ENCODE assay signal across 19 cellular contexts in genomic region chr11:65885231-65885630, GRCh38. TPM values are rescaled to one million over a fixed set of nuclear protein-coding genes. Genes with fewer than 3 reads are reported as not detected.
DNase-seq lines count a peak whose midpoint lies in the region; ATAC-seq, FAIRE-seq and TF ChIP-seq lines count a peak whose summit lies in the region.
"Had no signal": no experiment of that assay in that cellular context is flagged by ENCODE, and none has a peak within 500 bp of the region (broad histone marks: within the 10 kb centered on the region; RNA-seq: fewer than 3 reads in every experiment).

No MANE protein-coding gene starts in this region.

- no peak for FAIRE-seq in GM12892 (lab: Jason Lieb, UNC)
- FAIRE-seq: H54, keratinocyte, small intestine had no signal

- DNase-seq in ascending aorta (ENCODE audit: low spot score in 2 of 2) (no peak), GM12892 (ENCODE audit: insufficient read length) (no peak)
- DNase-seq: NCI-H524 treated with DMSO at 0.1 percent for 48 hours had no signal

- H3K9me3 Mint-ChIP-seq in IgD-negative memory B cell: no peaks in the 10 kb centered on the region
- H3K9me3 Mint-ChIP-seq: dendritic cell treated with granulocyte-macrophage colony-stimulating factor and Interleukin-4, amounts not matched to agents 40 ng/mL and 50 ng/mL, for 4 days; memory B cell; nephron progenitor cell had no signal

- no peak overlapping the region; a peak in 1 of 22 replicates for H3K27ac ChIP-seq in BLaER1 treated with 17β-estradiol and CSF1 and Interleukin-3, amounts not matched to agents 10 nM and 100 nM
- H3K27ac ChIP-seq in ascending aorta: peak overlapping the region; percentile 3 to 37
- H3K27ac ChIP-seq in neural cell (ENCODE audit: low read length): no peak overlapping the region
- H3K27ac ChIP-seq: foreskin keratinocyte, prostate gland, SJCRH30 had no signal

- ATAC-seq in HG02763 (IDR thresholded peaks at IDR 0.05; ENCODE audit: unreplicated experiment): no peak
- ATAC-seq in GM18498 (IDR thresholded peaks at IDR 0.05; ENCODE audit: unreplicated experiment): no peak
- ATAC-seq in HG03378 (IDR thresholded peaks at IDR 0.05; ENCODE audit: unreplicated experiment): no peak

- H3K9ac ChIP-seq in BLaER1 treated with 17β-estradiol and CSF1 and Interleukin-3, amounts not matched to agents 10 nM and 100 nM: peak overlapping the region in 9 of 11 experiments; percentile 12 to 97 (median 35); a peak in 14 of 22 replicates
- peak overlapping the region; percentile 26 for H3K9ac ChIP-seq in neural cell (ENCODE audit: low read length)

- no peak for TF ChIP-seq EP300 in neural cell (conservative IDR thresholded peaks at IDR 0.05; ENCODE audit: poor library complexity, severe bottlenecking)

- peaks cover 45 to 60% (median 50%) of the 10 kb centered on the region in 11 experiments for H3K36me3 ChIP-seq in BLaER1 treated with 17β-estradiol and CSF1 and Interleukin-3, amounts not matched to agents 10 nM and 100 nM
- H3K36me3 ChIP-seq in ascending aorta (peaks cover 20 to 41% of the 10 kb centered on the region in 2 donors), neural cell (ENCODE audit: insufficient read depth, low read length) (no peaks in the 10 kb centered on the region)
- H3K36me3 ChIP-seq: prostate gland had no signal

- H3K79me2 ChIP-seq in neural cell (replicated peaks; ENCODE audit: insufficient read depth, low read length): peaks cover 17% of the 10 kb centered on the region

- peaks cover 4% of the 10 kb centered on the region for H3F3A ChIP-seq in neural cell (ENCODE audit: insufficient read depth, low read length, poor library complexity, severe bottlenecking)

- H3K4me1 Mint-ChIP-seq in IgD-negative memory B cell: peaks cover 26 to 35% (median 30%) of the 10 kb centered on the region in 3 donors

- peaks cover 72 to 83% (median 81%) of the 10 kb centered on the region in 10 experiments for H3K4me1 ChIP-seq in BLaER1 treated with 17β-estradiol and CSF1 and Interleukin-3, amounts not matched to agents 10 nM and 100 nM
- H3K4me1 ChIP-seq in ascending aorta: peaks cover 10 to 12% of the 10 kb centered on the region in 2 donors
- H3K4me1 ChIP-seq: foreskin keratinocyte had no signal

- intact Hi-C loops in ascending aorta (cut with DNase I): loop anchor here (5.0 kb wide), 2 partner anchors 117 to 182 kb away; partner anchors contain the start of genes BANF1 and EIF1AD

- no peak for TF ChIP-seq RAD21 in neural cell (conservative IDR thresholded peaks at IDR 0.05)

- TF ChIP-seq CTCF in ascending aorta (IDR thresholded peaks at IDR 0.05) (no peak), neural cell (IDR thresholded peaks at IDR 0.05; ENCODE audit: poor library complexity, severe bottlenecking) (no peak)

- H3K27me3 ChIP-seq in BLaER1 treated with 17β-estradiol and CSF1 and Interleukin-3, amounts not matched to agents 10 nM and 100 nM: no peaks in the 10 kb centered on the region
- H3K27me3 ChIP-seq in ascending aorta (no peaks in the 10 kb centered on the region), neural cell (ENCODE audit: insufficient read depth, low read depth, low read length) (no peaks in the 10 kb centered on the region)
- H3K27me3 ChIP-seq: foreskin keratinocyte, SJCRH30 had no signal

- no peaks in the 10 kb centered on the region for H3K9me3 ChIP-seq in BLaER1 treated with 17β-estradiol and CSF1 and Interleukin-3, amounts not matched to agents 10 nM and 100 nM (replicated peaks in 1 of 11)
- H3K9me3 ChIP-seq in ascending aorta: no peaks in the 10 kb centered on the region
- H3K9me3 ChIP-seq in neural cell (ENCODE audit: low read length): no peaks in the 10 kb centered on the region
- H3K9me3 ChIP-seq: prostate gland, SJCRH30 had no signal

- no peaks in the 10 kb centered on the region for H3K9me2 ChIP-seq in neural cell (ENCODE audit: insufficient read depth, low read length)

- H3K27ac Mint-ChIP-seq in IgD-negative memory B cell: peak overlapping the region in 2 of 3 donors; percentile 80 to 95
- H3K27ac Mint-ChIP-seq: dendritic cell treated with granulocyte-macrophage colony-stimulating factor and Interleukin-4, amounts not matched to agents 40 ng/mL and 50 ng/mL, for 4 days; nephron progenitor cell had no signal

- H4K20me1 ChIP-seq in BLaER1 treated with 17β-estradiol and CSF1 and Interleukin-3, amounts not matched to agents 10 nM and 100 nM: peaks cover 0 to 58% (median 28%) of the 10 kb centered on the region in 11 experiments; a peak in 16 of 22 replicates
- H4K20me1 ChIP-seq in neural cell (ENCODE audit: insufficient read depth): no peaks in the 10 kb centered on the region

- no peaks in the 10 kb centered on the region for H3K36me3 Mint-ChIP-seq in IgD-negative memory B cell

- peak overlapping the region; percentile 60 to 98 (median 95) for H3K4me2 ChIP-seq in BLaER1 treated with 17β-estradiol and CSF1 and Interleukin-3, amounts not matched to agents 10 nM and 100 nM
- no peak overlapping the region for H3K4me2 ChIP-seq in neural cell (ENCODE audit: low read length)

- H3K4me3 Mint-ChIP-seq in IgD-negative memory B cell: peak overlapping the region in 2 of 4 donors; percentile 78 to 88
- H3K4me3 Mint-ChIP-seq: dendritic cell treated with granulocyte-macrophage colony-stimulating factor and Interleukin-4, amounts not matched to agents 40 ng/mL and 50 ng/mL, for 4 days; memory B cell had no signal

- H3K27me3 Mint-ChIP-seq in IgD-negative memory B cell: no peaks in the 10 kb centered on the region
- H3K27me3 Mint-ChIP-seq: dendritic cell treated with granulocyte-macrophage colony-stimulating factor and Interleukin-4, amounts not matched to agents 40 ng/mL and 50 ng/mL, for 4 days; memory B cell had no signal

- no peak overlapping the region for H2AFZ ChIP-seq in neural cell (ENCODE audit: low read depth, low read length)

- no peak overlapping the region for H3K4me3 ChIP-seq in BLaER1 treated with 17β-estradiol and CSF1 and Interleukin-3, amounts not matched to agents 10 nM and 100 nM
- H3K4me3 ChIP-seq in ascending aorta (no peak overlapping the region), neural cell (ENCODE audit: low read length) (peak overlapping the region; percentile 51)
- H3K4me3 ChIP-seq: prostate gland, SJCRH30 had no signal

- no peak for TF ChIP-seq POLR2A in GM12892 (IDR thresholded peaks at IDR 0.05; ENCODE audit: low read depth, low read length)

TF ChIP-seq in neural cell, 6 proteins besides CTCF, POLR2A, EP300 and RAD21:
- no peak for TF ChIP-seq EZH2 (IDR thresholded peaks at IDR 0.05; ENCODE audit: borderline replicate concordance, insufficient read depth, low read length, poor library complexity, severe bottlenecking)
- TF ChIP-seq MXI1 (conservative IDR thresholded peaks at IDR 0.05; ENCODE audit: poor library complexity, severe bottlenecking): no peak
- no peak for TF ChIP-seq REST (IDR thresholded peaks at IDR 0.05; ENCODE audit: borderline replicate concordance)
- no peak for TF ChIP-seq POLR2AphosphoS5 (IDR thresholded peaks at IDR 0.05)

RNA-seq across cellular contexts. Expression of gene FIBP, which starts 3.0 kb away (rescaled TPM):
- polyA plus RNA-seq in IgD-negative memory B cell: 97.0 TPM
- total RNA-seq in ascending aorta: 57.2 TPM
- polyA plus RNA-seq in neural cell: 248 and 284 TPM in 2 replicates
- polyA minus RNA-seq in neural cell: 145 and 164 TPM in 2 replicates
- polyA plus RNA-seq in GM12892 (2012; ENCODE audit: missing spikeins): 66.8 TPM

RNA-seq across cellular contexts. Expression of gene CCDC85B, which starts 5.2 kb away (rescaled TPM):
- polyA plus RNA-seq in IgD-negative memory B cell: 83.9 TPM
- 184 TPM for total RNA-seq in ascending aorta
- 28.5 TPM in 2 replicates for polyA plus RNA-seq in neural cell
- 14.1 and 15.3 TPM in 2 replicates for polyA minus RNA-seq in neural cell
- 1.8 TPM for polyA plus RNA-seq in GM12892 (2012; ENCODE audit: missing spikeins)

RNA-seq across cellular contexts. Expression of gene CTSW, which starts 5.6 kb away (rescaled TPM):
- polyA plus RNA-seq in IgD-negative memory B cell (29.2 TPM), neural cell (not detected in 2 replicates)
- not detected for total RNA-seq in ascending aorta
- polyA minus RNA-seq in neural cell: not detected in 2 replicates
- 2.0 TPM for polyA plus RNA-seq in GM12892 (2012; ENCODE audit: missing spikeins)
- total RNA-seq: foreskin keratinocyte, SJCRH30 had no signal
- polyA plus RNA-seq: AG04450, foreskin keratinocyte, keratinocyte had no signal

RNA-seq across cellular contexts. Expression of gene EFEMP2, which starts 12.6 kb away (rescaled TPM):
- 0.29 TPM for polyA plus RNA-seq in IgD-negative memory B cell
- total RNA-seq in ascending aorta: 92.8 TPM
- polyA plus RNA-seq in neural cell: 0.50 and 0.67 TPM in 2 replicates
- 0.49 TPM in 1 of 2 replicates, not detected in the other for polyA minus RNA-seq in neural cell
- 8.5 TPM for polyA plus RNA-seq in GM12892 (2012; ENCODE audit: missing spikeins)

RNA-seq across cellular contexts. Expression of gene FOSL1, which starts 15.0 kb away (rescaled TPM):
- polyA plus RNA-seq in IgD-negative memory B cell (0.79 TPM), neural cell (0.68 TPM in 1 of 2 replicates, not detected in the other)
- total RNA-seq in ascending aorta: 123 TPM
- polyA minus RNA-seq in neural cell: not detected in 2 replicates
- polyA plus RNA-seq in GM12892 (2012; ENCODE audit: missing spikeins): 1.0 TPM

Comparison
In these comparisons a context has a peak if more than half of its experiments do, and no peak if none do; other contexts are left out.
1. H3K27ac ChIP-seq: peak in ascending aorta (2 of 2); none in BLaER1 treated with 17β-estradiol and CSF1 and Interleukin-3, amounts not matched to agents 10 nM and 100 nM (0 of 11) and neural cell (single experiment).
2. RNA of gene CTSW, which starts 5.6 kb away (polyA plus RNA-seq): 29.2 TPM in IgD-negative memory B cell (single experiment); not detected in neural cell; every median in the first group is over 10 times any median in the second.